22 cellular contexts compared by ENCODE assay signal in genomic region chr4:68337522-68337921, GRCh38. TPM values are rescaled to one million over a fixed set of nuclear protein-coding genes. Genes with fewer than 3 reads are reported as not detected.
DNase-seq lines count a peak whose midpoint lies in the region; ATAC-seq and TF ChIP-seq lines count a peak whose summit lies in the region.
"Had no signal": no experiment of that assay in that cellular context is flagged by ENCODE, and none has a peak within 500 bp of the region (broad histone marks: within the 10 kb centered on the region; RNA-seq: fewer than 3 reads in every experiment).

No MANE protein-coding gene starts in this region.

- no peaks in the 10 kb centered on the region for H3K9me3 Mint-ChIP-seq in CD4-positive, CD25-positive, alpha-beta regulatory T cell
- H3K9me3 Mint-ChIP-seq in Calu3 (ENCODE audit: low read depth, unreplicated experiment) = no peaks in the 10 kb centered on the region
- H3K9me3 Mint-ChIP-seq in activated naive CD8-positive, alpha-beta T cell treated with anti-CD3 and anti-CD28 coated beads, Interleukin-2, amount 50 U/mL, for 24 hours = no peaks in the 10 kb centered on the region
- H3K9me3 Mint-ChIP-seq in memory B cell = no peaks in the 10 kb centered on the region
- H3K9me3 Mint-ChIP-seq in endothelial cell (ENCODE audit: unreplicated experiment) = no peaks in the 10 kb centered on the region
- H3K9me3 Mint-ChIP-seq: T-cell had no signal

- peak overlapping the region in 2 of 3 donors; percentile 23 to 54 for H3K27ac Mint-ChIP-seq in CD4-positive, CD25-positive, alpha-beta regulatory T cell
- H3K27ac Mint-ChIP-seq in Calu3 (ENCODE audit: unreplicated experiment) = no peak overlapping the region
- peak overlapping the region; percentile 12 for H3K27ac Mint-ChIP-seq in activated naive CD8-positive, alpha-beta T cell treated with anti-CD3 and anti-CD28 coated beads, Interleukin-2, amount 50 U/mL, for 24 hours
- H3K27ac Mint-ChIP-seq in memory B cell = peak overlapping the region; percentile 9
- H3K27ac Mint-ChIP-seq in endothelial cell (ENCODE audit: unreplicated experiment) = no peak overlapping the region

- BruUV-seq in Calu3 (replicated peaks; lab: Mats Ljungman, UMichigan) = TSS peak; percentile 28

- H3K4me3 ChIP-seq in CD4-positive, CD25-positive, alpha-beta regulatory T cell (ENCODE audit: low read depth, low read length) = no peak overlapping the region
- no peak overlapping the region for H3K4me3 ChIP-seq in MG63
- H3K4me3 ChIP-seq in SK-N-SH (ENCODE audit: low read depth in 2 of 2, low read length in 1 of 2) = no peak overlapping the region
- H3K4me3 ChIP-seq: cardiac muscle cell, pancreas, upper lobe of right lung had no signal

- intact Hi-C loops in Calu3 (cut with micrococcal nuclease; ENCODE audit: unreplicated experiment) = no loop called here

- no peak overlapping the region for H3K4me2 ChIP-seq in SK-N-SH

- ATAC-seq in CD4-positive, CD25-positive, alpha-beta regulatory T cell (ENCODE audit: low read depth in 2 of 2) = no peak
- no peak for ATAC-seq in activated naive CD8-positive, alpha-beta T cell treated with anti-CD3 and anti-CD28 coated beads, Interleukin-2, amount 50 U/mL, for 24 hours
- no peak for ATAC-seq in memory B cell (ENCODE audit: low read depth)
- ATAC-seq: left ventricle myocardium superior; pancreas; stimulated activated naive CD8-positive, alpha-beta T cell treated with anti-CD3 and anti-CD28 coated beads, Interleukin-15, Interleukin-2, amounts not matched to agents 100 U/mL and 50 U/mL, for 24 hours; T-cell; upper lobe of right lung had no signal

- DNase-seq in CD4-positive, CD25-positive, alpha-beta regulatory T cell = no peak
- DNase-seq in Calu3 = no peak
- DNase-seq in activated naive CD8-positive, alpha-beta T cell treated with anti-CD3 and anti-CD28 coated beads, Interleukin-2, amount 50 U/mL, for 24 hours = no peak
- DNase-seq in memory B cell (ENCODE audit: low spot score in 2 of 2) = no peak
- DNase-seq in endothelial cell (ENCODE audit: low spot score) = no peak
- no peak for DNase-seq in MG63
- no peak for DNase-seq in SK-N-SH
- DNase-seq in cerebellar nuclear complex (lab: John Stamatoyannopoulos, UW) = no peak
- DNase-seq: activated T-cell treated with anti-CD3 and anti-CD28 coated beads, Interleukin-2, amount 50 U/mL, for 1 hour; effector CD8-positive, alpha-beta T cell; head of caudate nucleus; KBM-7; left ventricle myocardium superior; MV-4-11; NCI-H2029 treated with DMSO at 0.1 percent for 48 hours; NCI-H510A treated with DMSO at 0.1 percent for 48 hours; pancreas; stimulated activated CD4-positive, alpha-beta T cell treated with anti-CD3 and anti-CD28 coated beads, Interleukin-2, amount 100 ng/mL, for 24 hours; stimulated activated naive CD8-positive, alpha-beta T cell treated with anti-CD3 and anti-CD28 coated beads, Interleukin-15, Interleukin-2, amounts not matched to agents 100 U/mL and 50 U/mL, for 24 hours; T-cell; upper lobe of right lung had no signal

- peaks cover 3% of the 10 kb centered on the region for H3F3A ChIP-seq in SK-N-SH (replicated peaks; ENCODE audit: insufficient read depth)

- peaks cover 62% of the 10 kb centered on the region for H3K36me3 ChIP-seq in CD4-positive, CD25-positive, alpha-beta regulatory T cell (ENCODE audit: control insufficient read depth, insufficient read depth, low read length)
- H3K36me3 ChIP-seq in MG63 = peaks cover 25% of the 10 kb centered on the region
- peaks cover 40 to 44% of the 10 kb centered on the region in 2 experiments for H3K36me3 ChIP-seq in SK-N-SH (replicated peaks in 1 of 2; ENCODE audit: control insufficient read depth in 1 of 2, insufficient read depth in 2 of 2, low read length in 1 of 2)

- peaks cover 42% of the 10 kb centered on the region for H3K4me1 ChIP-seq in CD4-positive, CD25-positive, alpha-beta regulatory T cell (ENCODE audit: control insufficient read depth, insufficient read depth, low read length, poor library complexity, severe bottlenecking)
- peaks cover 0 to 4% of the 10 kb centered on the region in 2 experiments; a peak in 2 of 4 replicates for H3K4me1 ChIP-seq in SK-N-SH (ENCODE audit: control insufficient read depth in 1 of 2, insufficient read depth in 2 of 2, low read depth in 1 of 2, low read length in 1 of 2)

- H3K4me3 Mint-ChIP-seq in CD4-positive, CD25-positive, alpha-beta regulatory T cell = no peak overlapping the region
- H3K4me3 Mint-ChIP-seq in Calu3 (ENCODE audit: low read depth, unreplicated experiment) (no peak overlapping the region), memory B cell (no peak overlapping the region), endothelial cell (ENCODE audit: unreplicated experiment) (no peak overlapping the region)
- no peak overlapping the region for H3K4me3 Mint-ChIP-seq in activated naive CD8-positive, alpha-beta T cell treated with anti-CD3 and anti-CD28 coated beads, Interleukin-2, amount 50 U/mL, for 24 hours

- H3K9me2 ChIP-seq in SK-N-SH = no peaks in the 10 kb centered on the region

- H3K4me1 Mint-ChIP-seq in CD4-positive, CD25-positive, alpha-beta regulatory T cell = peaks cover 59 to 77% (median 66%) of the 10 kb centered on the region in 4 donors
- peaks cover 20% of the 10 kb centered on the region for H3K4me1 Mint-ChIP-seq in Calu3 (ENCODE audit: low read depth, unreplicated experiment)
- H3K4me1 Mint-ChIP-seq in activated naive CD8-positive, alpha-beta T cell treated with anti-CD3 and anti-CD28 coated beads, Interleukin-2, amount 50 U/mL, for 24 hours = peaks cover 53% of the 10 kb centered on the region
- peaks cover 19% of the 10 kb centered on the region for H3K4me1 Mint-ChIP-seq in memory B cell
- peaks cover 26% of the 10 kb centered on the region for H3K4me1 Mint-ChIP-seq in endothelial cell (ENCODE audit: unreplicated experiment)

- CTCF ChIA-PET in Calu3 (lab: Charles Lee) = no interaction called here
- CTCF ChIA-PET in SK-N-SH (lab: Yijun Ruan, JAX) = no interaction called here

- TF ChIP-seq CTCF in Calu3 (IDR thresholded peaks at IDR 0.05; ENCODE audit: unreplicated experiment) (no peak), endothelial cell (IDR thresholded peaks at IDR 0.05; ENCODE audit: unreplicated experiment) (no peak), SK-N-SH (IDR thresholded peaks at IDR 0.05) (no peak)

- H2AFZ ChIP-seq in SK-N-SH (ENCODE audit: low read depth) = no peak overlapping the region

- no peaks in the 10 kb centered on the region for H3K27me3 Mint-ChIP-seq in CD4-positive, CD25-positive, alpha-beta regulatory T cell
- no peaks in the 10 kb centered on the region for H3K27me3 Mint-ChIP-seq in Calu3 (ENCODE audit: unreplicated experiment)
- H3K27me3 Mint-ChIP-seq in activated naive CD8-positive, alpha-beta T cell treated with anti-CD3 and anti-CD28 coated beads, Interleukin-2, amount 50 U/mL, for 24 hours = no peaks in the 10 kb centered on the region
- no peaks in the 10 kb centered on the region for H3K27me3 Mint-ChIP-seq in memory B cell
- peaks cover 2% of the 10 kb centered on the region for H3K27me3 Mint-ChIP-seq in endothelial cell (ENCODE audit: unreplicated experiment)
- H3K27me3 Mint-ChIP-seq: T-cell had no signal

- H3K79me2 ChIP-seq in SK-N-SH (ENCODE audit: insufficient read depth) = peaks cover 82% of the 10 kb centered on the region

- H3K9me3 ChIP-seq in CD4-positive, CD25-positive, alpha-beta regulatory T cell (ENCODE audit: control insufficient read depth in 2 of 2, low read length in 2 of 2) = no peaks in the 10 kb centered on the region
- H3K9me3 ChIP-seq in MG63 (no peaks in the 10 kb centered on the region), SK-N-SH (no peaks in the 10 kb centered on the region)
- H3K9me3 ChIP-seq: pancreas, upper lobe of right lung had no signal

- TF ChIP-seq RAD21 in SK-N-SH (IDR thresholded peaks at IDR 0.05; ENCODE audit: low read length) = no peak

- H3K9ac ChIP-seq in SK-N-SH = no peak overlapping the region

- WGBS in SK-N-SH (ENCODE audit: low lambda C conversion rate) = 97% methylated on average over 7 of the region's 7 CpGs

- H4K20me1 ChIP-seq in SK-N-SH (ENCODE audit: insufficient read depth) = peaks cover 63% of the 10 kb centered on the region

- H3K27ac ChIP-seq in CD4-positive, CD25-positive, alpha-beta regulatory T cell (ENCODE audit: insufficient read depth, low read length, poor library complexity, severe bottlenecking) = no peak overlapping the region
- no peak overlapping the region for H3K27ac ChIP-seq in SK-N-SH (ENCODE audit: low read depth in 2 of 2, low read length in 1 of 2)
- H3K27ac ChIP-seq: pancreas, upper lobe of right lung had no signal

- no peaks in the 10 kb centered on the region for H3K27me3 ChIP-seq in CD4-positive, CD25-positive, alpha-beta regulatory T cell (ENCODE audit: control insufficient read depth, insufficient read depth, low read length)
- H3K27me3 ChIP-seq in MG63 (no peaks in the 10 kb centered on the region), SK-N-SH (ENCODE audit: insufficient read depth) (no peaks in the 10 kb centered on the region)
- H3K27me3 ChIP-seq: cardiac muscle cell, pancreas, upper lobe of right lung had no signal

- no peak for TF ChIP-seq EP300 in SK-N-SH (IDR thresholded peaks at IDR 0.05; ENCODE audit: borderline replicate concordance in 1 of 2, low read depth in 1 of 2, low read length in 1 of 2)

- POLR2A ChIA-PET in SK-N-SH (lab: Yijun Ruan, JAX) = no interaction called here

- H3K36me3 Mint-ChIP-seq in CD4-positive, CD25-positive, alpha-beta regulatory T cell = peaks cover 49% of the 10 kb centered on the region
- H3K36me3 Mint-ChIP-seq in Calu3 (ENCODE audit: insufficient read depth, unreplicated experiment) = peaks cover 19% of the 10 kb centered on the region
- H3K36me3 Mint-ChIP-seq in activated naive CD8-positive, alpha-beta T cell treated with anti-CD3 and anti-CD28 coated beads, Interleukin-2, amount 50 U/mL, for 24 hours (ENCODE audit: low read depth) = peaks cover 23% of the 10 kb centered on the region
- peaks cover 11% of the 10 kb centered on the region for H3K36me3 Mint-ChIP-seq in memory B cell
- peaks cover 7% of the 10 kb centered on the region for H3K36me3 Mint-ChIP-seq in endothelial cell (ENCODE audit: low read depth, unreplicated experiment)

TF ChIP-seq in SK-N-SH, 30 proteins besides CTCF, POLR2A, EP300 and RAD21:
- TF ChIP-seq MEF2A (IDR thresholded peaks at IDR 0.05; ENCODE audit: borderline replicate concordance, low read depth) = no peak

RNA-seq across cellular contexts. Expression of gene YTHDC1, which starts 12.4 kb away (rescaled TPM):
- total RNA-seq in CD4-positive, CD25-positive, alpha-beta regulatory T cell = 328 TPM
- polyA plus RNA-seq in CD4-positive, CD25-positive, alpha-beta regulatory T cell = 10 to 100 TPM; 24.6 to 43.3 (median 28.3) TPM
- 68.6 and 79.4 TPM in 2 replicates for total RNA-seq in Calu3 (2022)
- total RNA-seq in endothelial cell (ENCODE audit: unreplicated experiment) = 110 TPM
- total RNA-seq in MG63 (2014; rRNA removed; shearing (Covaris generic); ENCODE audit: low replicate concordance) = 9.4 and 10.0 TPM in 2 replicates
- polyA plus RNA-seq in SK-N-SH (2012; rRNA removed) = 21.0 and 31.3 TPM in 2 replicates
- polyA plus RNA-seq in SK-N-SH (2012; cell fraction: cytosol; rRNA removed) = 26.9 and 27.7 TPM in 2 replicates
- 49.1 and 84.9 TPM in 2 replicates for polyA plus RNA-seq in SK-N-SH (2012; cell fraction: nucleus; rRNA removed)

Comparison
In these comparisons a context has a peak if more than half of its experiments do, and no peak if none do; other contexts are left out.
1. H3K27ac Mint-ChIP-seq: peak in CD4-positive, CD25-positive, alpha-beta regulatory T cell (2 of 3), activated naive CD8-positive, alpha-beta T cell treated with anti-CD3 and anti-CD28 coated beads, Interleukin-2, amount 50 U/mL, for 24 hours (single experiment) and memory B cell (single experiment); none in Calu3 (single experiment) and endothelial cell (single experiment).